8 cellular contexts compared by ENCODE assay signal in the genomic region with DNA sequence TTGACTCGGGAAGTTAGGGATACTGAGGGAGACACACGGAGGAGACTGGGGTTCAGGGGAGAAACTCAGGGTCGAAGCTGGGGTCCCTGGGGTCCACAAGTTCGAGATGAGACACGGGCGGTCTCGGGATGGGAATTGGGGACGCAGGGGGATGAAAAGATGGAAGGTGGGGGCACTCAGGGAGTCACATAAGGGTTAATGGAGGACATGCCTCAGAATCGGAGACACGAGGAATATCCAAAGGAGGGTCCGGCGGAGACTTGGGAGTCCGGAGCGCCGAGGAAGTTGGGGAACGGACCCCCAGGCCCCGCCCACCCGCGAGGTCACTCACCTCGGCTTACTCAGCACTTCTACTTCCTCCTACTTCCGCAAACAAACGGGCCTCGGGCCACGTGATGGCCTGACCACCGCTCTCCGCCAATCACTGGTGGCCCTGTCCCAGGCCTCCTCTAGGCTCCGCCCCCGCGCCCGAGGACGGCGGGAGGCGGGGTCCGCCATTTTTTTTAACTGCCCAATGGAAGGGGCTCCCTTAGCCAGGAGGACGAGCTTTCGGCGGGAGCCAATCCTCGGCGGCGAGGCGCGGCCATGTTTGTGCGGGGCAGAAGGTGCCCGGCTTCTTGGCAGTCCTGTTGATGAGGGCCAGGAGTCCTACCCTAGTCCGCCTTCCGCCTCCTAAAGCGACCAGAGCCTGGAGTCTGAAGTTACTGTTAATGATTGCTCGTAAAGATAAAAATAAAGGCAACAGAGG. TPM values are rescaled to one million over a fixed set of nuclear protein-coding genes. Genes with fewer than 3 reads are reported as not detected.
DNase-seq lines count a peak whose midpoint lies in the region; ATAC-seq, FAIRE-seq and TF ChIP-seq lines count a peak whose summit lies in the region.

A gene with protein sequence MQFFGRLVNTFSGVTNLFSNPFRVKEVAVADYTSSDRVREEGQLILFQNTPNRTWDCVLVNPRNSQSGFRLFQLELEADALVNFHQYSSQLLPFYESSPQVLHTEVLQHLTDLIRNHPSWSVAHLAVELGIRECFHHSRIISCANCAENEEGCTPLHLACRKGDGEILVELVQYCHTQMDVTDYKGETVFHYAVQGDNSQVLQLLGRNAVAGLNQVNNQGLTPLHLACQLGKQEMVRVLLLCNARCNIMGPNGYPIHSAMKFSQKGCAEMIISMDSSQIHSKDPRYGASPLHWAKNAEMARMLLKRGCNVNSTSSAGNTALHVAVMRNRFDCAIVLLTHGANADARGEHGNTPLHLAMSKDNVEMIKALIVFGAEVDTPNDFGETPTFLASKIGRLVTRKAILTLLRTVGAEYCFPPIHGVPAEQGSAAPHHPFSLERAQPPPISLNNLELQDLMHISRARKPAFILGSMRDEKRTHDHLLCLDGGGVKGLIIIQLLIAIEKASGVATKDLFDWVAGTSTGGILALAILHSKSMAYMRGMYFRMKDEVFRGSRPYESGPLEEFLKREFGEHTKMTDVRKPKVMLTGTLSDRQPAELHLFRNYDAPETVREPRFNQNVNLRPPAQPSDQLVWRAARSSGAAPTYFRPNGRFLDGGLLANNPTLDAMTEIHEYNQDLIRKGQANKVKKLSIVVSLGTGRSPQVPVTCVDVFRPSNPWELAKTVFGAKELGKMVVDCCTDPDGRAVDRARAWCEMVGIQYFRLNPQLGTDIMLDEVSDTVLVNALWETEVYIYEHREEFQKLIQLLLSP (minus strand): TSS at position 378 of the 748 bp plus-strand sequence. CDS start 12,404 bp downstream, outside the sequence.

- no peak for FAIRE-seq in keratinocyte (lab: Jason Lieb, UNC)

- peak within 1 kb of the TSS; percentile 100 for H3K4me2 ChIP-seq in keratinocyte (ENCODE audit: control insufficient read depth, extremely low read depth, insufficient read depth, low read depth, low read length)

- no peaks in the 10 kb centered on the region for H3K36me3 ChIP-seq in keratinocyte (ENCODE audit: control insufficient read depth in 2 of 2, extremely low read depth in 1 of 2, insufficient read depth in 2 of 2, low read length in 2 of 2)

- peak within 1 kb of the TSS; percentile 86 for H2AFZ ChIP-seq in keratinocyte (ENCODE audit: control insufficient read depth, low read length)

- H3K27ac ChIP-seq in keratinocyte (ENCODE audit: control insufficient read depth, insufficient read depth, low read length) = peak within 1 kb of the TSS; percentile 100

- no peaks in the 10 kb centered on the region for H3K27me3 ChIP-seq in keratinocyte (ENCODE audit: control insufficient read depth, extremely low read depth, insufficient read depth, low read length)

- no peaks in the 10 kb centered on the region for H4K20me1 ChIP-seq in keratinocyte (ENCODE audit: control insufficient read depth, extremely low read depth, insufficient read depth, low read length)

- no peaks in the 10 kb centered on the region for H3K9me1 ChIP-seq in keratinocyte (ENCODE audit: control insufficient read depth, extremely low read depth, insufficient read depth, low read length)

- TF ChIP-seq CTCF in AG09319 (IDR thresholded peaks at IDR 0.05; ENCODE audit: low read depth, low read length) = no peak
- TF ChIP-seq CTCF in keratinocyte (optimal IDR thresholded peaks at IDR 0.05 in 1 of 3, IDR thresholded peaks at IDR 0.05 in 1 of 3, conservative IDR thresholded peaks at IDR 0.05 in 1 of 3; ENCODE audit: extremely low read depth in 1 of 3, insufficient read depth in 2 of 3, low read length in 3 of 3) = no peak

- H3K9me3 ChIP-seq in keratinocyte (ENCODE audit: control insufficient read depth, low read depth, low read length) = no peaks in the 10 kb centered on the region

- ATAC-seq in GM19035 (IDR thresholded peaks at IDR 0.05; ENCODE audit: unreplicated experiment) = peak; percentile 94
- ATAC-seq in HG03378 (IDR thresholded peaks at IDR 0.05; ENCODE audit: unreplicated experiment) = peak; percentile 78

- peak within 1 kb of the TSS; percentile 99 for H3K9ac ChIP-seq in keratinocyte (ENCODE audit: control insufficient read depth, extremely low read depth, insufficient read depth, low read length)

- peak; percentile 98 for DNase-seq in AG09319 (ENCODE audit: extremely low read depth, low read depth)
- peak; percentile 88 for DNase-seq in NCI-H460 (ENCODE audit: extremely low read depth, low read depth)
- peak; percentile 98 for DNase-seq in activated CD4-positive, CD25-positive, alpha-beta regulatory T cell treated with anti-CD3 and anti-CD28 coated beads, Interleukin-2, amount 50 U/mL, for 72 hours
- peak; percentile 85 to 96 for DNase-seq in cerebellar nuclear complex (lab: John Stamatoyannopoulos, UW)
- peak; percentile 90 for DNase-seq in keratinocyte (ENCODE audit: low read depth, low spot score)
- DNase-seq in stimulated activated CD4-positive, alpha-beta T cell treated with anti-CD3 and anti-CD28 coated beads, Interleukin-15, amount 100 ng/mL, for 1 hour (ENCODE audit: low read depth in 1 of 2, low spot score in 1 of 2) = peak; percentile 93 to 95

- dilution Hi-C loops in keratinocyte (cut with MboI; ENCODE audit: extremely low pct_ligation_motif_present, low sequenced_read_pairs) = no loop called here

- H3K79me2 ChIP-seq in keratinocyte (ENCODE audit: control insufficient read depth, insufficient read depth, low read length) = no peaks in the 10 kb centered on the region

- H3K4me3 ChIP-seq in keratinocyte (ENCODE audit: control insufficient read depth in 2 of 3, extremely low read depth in 1 of 3, insufficient read depth in 2 of 3, low read depth in 1 of 3, low read length in 3 of 3) = peak within 1 kb of the TSS; percentile 49 to 96 (median 69)

- peaks cover 47% of the 10 kb centered on the region for H3K4me1 ChIP-seq in keratinocyte (ENCODE audit: control insufficient read depth, extremely low read depth, insufficient read depth, low read length)

RNA-seq across cellular contexts. Expression of the gene that starts here (rescaled TPM):
- total RNA-seq in NCI-H460 (2014; rRNA removed; shearing (Covaris generic)) = 6.8 and 7.5 TPM in 2 replicates
- 22.0 and 40.9 TPM in 2 replicates for polyA plus RNA-seq in NCI-H460 (2014; cell fraction: nucleus; rRNA removed)
- 4.6 to 12.1 TPM (median 5.2 TPM) in 3 replicates for polyA plus RNA-seq in keratinocyte
- 1.6 TPM for polyA plus RNA-seq in keratinocyte (2011; ENCODE audit: low read depth)
- polyA plus RNA-seq in keratinocyte (2011; cell fraction: cytosol; rRNA removed) = 1.4 and 2.3 TPM in 2 replicates
- 34.0 and 40.8 TPM in 2 replicates for polyA plus RNA-seq in keratinocyte (2011; cell fraction: nucleus; rRNA removed)
- polyA plus RNA-seq in keratinocyte (2012; ENCODE audit: low replicate concordance) = 3.2 and 9.8 TPM in 2 replicates
- polyA minus RNA-seq in keratinocyte = 4.4 to 20.7 TPM (median 14.4 TPM) in 3 replicates
- polyA minus RNA-seq in keratinocyte (2011; cell fraction: cytosol; rRNA and poly(A)+ RNA removed) = 5.0 TPM
- 16.8 and 27.8 TPM in 2 replicates for polyA minus RNA-seq in keratinocyte (2011; cell fraction: nucleus; rRNA and poly(A)+ RNA removed)

Comparison
In these comparisons a context has a peak if more than half of its experiments do, and no peak if none do; other contexts are left out.
1. Peak in every context shown above with its lines: DNase-seq, ATAC-seq, H3K4me3 ChIP-seq and H3K27ac ChIP-seq.